In the genomic region with DNA sequence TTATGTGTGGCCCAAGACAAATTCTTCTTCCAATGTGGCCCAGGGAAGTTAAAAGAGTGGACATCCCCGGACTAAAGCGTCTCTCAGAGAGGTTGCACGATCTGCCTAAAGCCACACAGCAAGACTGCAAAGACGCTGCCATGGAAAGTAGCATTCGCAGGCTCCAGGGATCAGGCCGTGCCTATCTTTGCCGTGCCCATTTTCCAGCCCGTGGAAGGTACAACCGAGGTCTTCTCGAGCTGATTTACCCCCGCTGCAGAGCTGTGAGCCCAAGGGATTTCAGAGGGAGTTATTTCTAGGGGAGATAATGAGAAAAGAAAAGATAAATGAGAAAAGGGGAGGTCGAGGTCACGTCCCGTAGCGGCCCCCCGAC, we compare ENCODE assay signal across 8 cellular contexts. TPM values are rescaled to one million over a fixed set of nuclear protein-coding genes. Genes with fewer than 3 reads are reported as not detected.
DNase-seq lines count a peak whose midpoint lies in the region; ATAC-seq and TF ChIP-seq lines count a peak whose summit lies in the region.

No MANE protein-coding gene starts in this region.

- H3K4me3 ChIP-seq in AG09309 (ENCODE audit: control insufficient read depth, low read depth, low read length) (peak overlapping the region; percentile 57), LNCaP clone FGC (ENCODE audit: low read depth, low read length) (peak overlapping the region; percentile 38), colonic mucosa (peak overlapping the region; percentile 42)

- DNase-seq in AG09309 (ENCODE audit: low read depth) (no peak), LNCaP clone FGC (ENCODE audit: low read depth) (no peak), colonic mucosa (no peak), natural killer cell (no peak), foreskin keratinocyte (no peak), AG08395 (ENCODE audit: low spot score) (no peak), COLO829 (ENCODE audit: low spot score) (no peak)

- no peaks in the 10 kb centered on the region for H3K9me3 ChIP-seq in colonic mucosa

- no peaks in the 10 kb centered on the region for H3K9me3 Mint-ChIP-seq in natural killer cell

- H3K27ac ChIP-seq in colonic mucosa: no peak overlapping the region
- H3K27ac ChIP-seq in foreskin keratinocyte: no peak overlapping the region

- H3K9ac ChIP-seq in colonic mucosa (ENCODE audit: low read depth in 2 of 2, low read length in 2 of 2): peak overlapping the region; percentile 46 to 71

- H3K36me3 ChIP-seq in colonic mucosa: no peaks in the 10 kb centered on the region

- H3K4me1 ChIP-seq in colonic mucosa (peaks cover 6% of the 10 kb centered on the region), foreskin keratinocyte (no peaks in the 10 kb centered on the region)

- no peaks in the 10 kb centered on the region for H3K27me3 ChIP-seq in colonic mucosa
- no peaks in the 10 kb centered on the region for H3K27me3 ChIP-seq in foreskin keratinocyte

- H3K36me3 Mint-ChIP-seq in natural killer cell: no peaks in the 10 kb centered on the region

- intact Hi-C loops in colonic mucosa (cut with DNase I) (no loop called here), natural killer cell (cut with micrococcal nuclease) (no loop called here)

- peaks cover 5 to 19% of the 10 kb centered on the region in 2 donors for H3K4me1 Mint-ChIP-seq in natural killer cell

- ATAC-seq in natural killer cell (no peak), foreskin keratinocyte (no peak), GM19452 (IDR thresholded peaks at IDR 0.05; ENCODE audit: unreplicated experiment) (no peak)

- no peak for TF ChIP-seq CTCF in AG09309 (IDR thresholded peaks at IDR 0.05; ENCODE audit: control insufficient read depth, insufficient read depth, low read depth, low read length, missing control alignments)
- no peak for TF ChIP-seq CTCF in LNCaP clone FGC (IDR thresholded peaks at IDR 0.05; ENCODE audit: control insufficient read depth, extremely low read depth, insufficient read depth)
- TF ChIP-seq CTCF in colonic mucosa (IDR thresholded peaks at IDR 0.05): no peak
- no peak for TF ChIP-seq CTCF in natural killer cell (IDR thresholded peaks at IDR 0.05)
- no peak for TF ChIP-seq CTCF in foreskin keratinocyte (conservative IDR thresholded peaks at IDR 0.05)

- peak overlapping the region; percentile 86 for H3K4me3 Mint-ChIP-seq in natural killer cell

- H3K27me3 Mint-ChIP-seq in natural killer cell (ENCODE audit: low read depth in 2 of 2): peaks cover 0 to 2% of the 10 kb centered on the region in 2 donors

- peak overlapping the region in 1 of 2 donors; percentile 48 for H3K27ac Mint-ChIP-seq in natural killer cell

RNA-seq across cellular contexts. Expression of a gene that starts 1.0 kb away (rescaled TPM):
- under 1 TPM; 0.44 to 0.69 TPM for total RNA-seq in colonic mucosa
- total RNA-seq in natural killer cell: under 1 TPM in 2 of 3 donors, not detected in 1; 0.12 to 0.13 TPM
- total RNA-seq in foreskin keratinocyte: 1.9 and 2.4 TPM in 2 replicates
- polyA plus RNA-seq in foreskin keratinocyte: 1.3 and 1.4 TPM in 2 replicates

RNA-seq across cellular contexts. Expression of a gene that starts 3.7 kb away (rescaled TPM):
- total RNA-seq in colonic mucosa (10 to 100 TPM; 56.1 to 56.3 TPM), natural killer cell (100 to 1,000 TPM; 140 to 173 (median 168) TPM), foreskin keratinocyte (37.8 and 44.4 TPM in 2 replicates)
- polyA plus RNA-seq in foreskin keratinocyte: 42.9 and 52.7 TPM in 2 replicates

RNA-seq across cellular contexts. Expression of a gene that starts 18.7 kb away (rescaled TPM):
- total RNA-seq in colonic mucosa (under 1 TPM; 0.54 to 0.74 TPM), natural killer cell (1 to 10 TPM; 2.3 to 4.1 (median 3.9) TPM), foreskin keratinocyte (0.28 and 0.54 TPM in 2 replicates)
- 0.77 and 1.1 TPM in 2 replicates for polyA plus RNA-seq in foreskin keratinocyte

RNA-seq across cellular contexts. Expression of a gene that starts 46.4 kb away (rescaled TPM):
- total RNA-seq in colonic mucosa (10 to 100 TPM; 38.8 to 50.5 TPM), natural killer cell (10 to 100 TPM; 41.0 to 45.1 (median 44.7) TPM), foreskin keratinocyte (28.4 and 32.3 TPM in 2 replicates)
- 45.8 and 52.1 TPM in 2 replicates for polyA plus RNA-seq in foreskin keratinocyte

RNA-seq across cellular contexts. Expression of a gene that starts 53.1 kb away (rescaled TPM):
- total RNA-seq in colonic mucosa (10 to 100 TPM; 27.2 to 39.1 TPM), natural killer cell (10 to 100 TPM; 48.1 to 54.9 (median 54.1) TPM), foreskin keratinocyte (27.6 and 34.1 TPM in 2 replicates)
- 28.2 and 33.5 TPM in 2 replicates for polyA plus RNA-seq in foreskin keratinocyte
